27 cellular contexts compared by ENCODE assay signal in genomic region chr16:9798474-9798873, GRCh38.
"Had no signal": no experiment of that assay in that cellular context is flagged by ENCODE, and none has a peak within 500 bp of the region (broad histone marks: within the 10 kb centered on the region; RNA-seq: fewer than 3 reads in every experiment).

No MANE protein-coding gene starts in this region.

- H3K4me1 Mint-ChIP-seq: activated B cell treated with CpG ODN at 0.5 μM for 24 hours; activated CD4-positive, alpha-beta memory T cell treated with anti-CD3 and anti-CD28 coated beads, Interleukin-2, amount 10 ng/mL, durations not matched to agents 7 days and 5 days; activated CD4-positive, alpha-beta T cell treated with anti-CD3 and anti-CD28 coated beads for 36 hours; activated CD8-positive, alpha-beta memory T cell treated with anti-CD3 and anti-CD28 coated beads, Interleukin-2, amount 10 ng/mL, durations not matched to agents 7 days and 5 days; activated naive CD4-positive, alpha-beta T cell treated with anti-CD3 and anti-CD28 coated beads, Interleukin-2, amount 10 ng/mL, durations not matched to agents 7 days and 5 days; activated naive CD8-positive, alpha-beta T cell treated with anti-CD3 and anti-CD28 coated beads, Interleukin-2, amount 50 U/mL, for 24 hours; immature natural killer cell; mesothelial cell of epicardium; naive thymus-derived CD8-positive, alpha-beta T cell; neural progenitor cell; stimulated activated naive B cell treated with anti-CD40 and anti-IgM and Interleukin-4, amounts not matched to agents 10 μg/mL and 1 μg/mL and 100 μg/mL, for 72 hours had no signal

- H3K4me1 ChIP-seq: body of pancreas, left lung, neural progenitor cell, transverse colon, uterus had no signal

- H3K4me2 ChIP-seq: hepatocyte, neural progenitor cell had no signal

- H3K27me3 ChIP-seq: body of pancreas, cardiac muscle cell, hepatocyte, left lung, neural progenitor cell, sigmoid colon, transverse colon, uterus had no signal

- H3K4me3 Mint-ChIP-seq: activated B cell treated with CpG ODN at 0.5 μM for 24 hours; activated CD4-positive, alpha-beta memory T cell treated with anti-CD3 and anti-CD28 coated beads, Interleukin-2, amount 10 ng/mL, durations not matched to agents 7 days and 5 days; activated CD4-positive, alpha-beta T cell treated with anti-CD3 and anti-CD28 coated beads for 36 hours; activated CD8-positive, alpha-beta memory T cell treated with anti-CD3 and anti-CD28 coated beads, Interleukin-2, amount 10 ng/mL, durations not matched to agents 7 days and 5 days; activated naive CD4-positive, alpha-beta T cell treated with anti-CD3 and anti-CD28 coated beads, Interleukin-2, amount 10 ng/mL, durations not matched to agents 7 days and 5 days; activated naive CD8-positive, alpha-beta T cell treated with anti-CD3 and anti-CD28 coated beads, Interleukin-2, amount 50 U/mL, for 24 hours; immature natural killer cell; mesothelial cell of epicardium; naive thymus-derived CD8-positive, alpha-beta T cell; neural progenitor cell; stimulated activated naive B cell treated with anti-CD40 and anti-IgM and Interleukin-4, amounts not matched to agents 10 μg/mL and 1 μg/mL and 100 μg/mL, for 72 hours had no signal

- H3K27ac ChIP-seq: body of pancreas, cardiac muscle cell, hepatocyte, left lung, neural progenitor cell had no signal

- H3K27ac Mint-ChIP-seq: activated B cell treated with CpG ODN at 0.5 μM for 24 hours; activated CD4-positive, alpha-beta memory T cell treated with anti-CD3 and anti-CD28 coated beads, Interleukin-2, amount 10 ng/mL, durations not matched to agents 7 days and 5 days; activated CD4-positive, alpha-beta T cell treated with anti-CD3 and anti-CD28 coated beads for 36 hours; activated CD8-positive, alpha-beta memory T cell treated with anti-CD3 and anti-CD28 coated beads, Interleukin-2, amount 10 ng/mL, durations not matched to agents 7 days and 5 days; activated naive CD4-positive, alpha-beta T cell treated with anti-CD3 and anti-CD28 coated beads, Interleukin-2, amount 10 ng/mL, durations not matched to agents 7 days and 5 days; activated naive CD8-positive, alpha-beta T cell treated with anti-CD3 and anti-CD28 coated beads, Interleukin-2, amount 50 U/mL, for 24 hours; immature natural killer cell; mesothelial cell of epicardium; naive thymus-derived CD8-positive, alpha-beta T cell; neural progenitor cell; stimulated activated naive B cell treated with anti-CD40 and anti-IgM and Interleukin-4, amounts not matched to agents 10 μg/mL and 1 μg/mL and 100 μg/mL, for 72 hours had no signal

- DNase-seq: activated B cell treated with CpG ODN at 0.5 μM for 24 hours; activated CD4-positive, alpha-beta memory T cell treated with anti-CD3 and anti-CD28 coated beads, Interleukin-2, amount 10 ng/mL, durations not matched to agents 7 days and 5 days; activated CD4-positive, alpha-beta T cell treated with anti-CD3 and anti-CD28 coated beads for 36 hours; activated CD8-positive, alpha-beta memory T cell treated with anti-CD3 and anti-CD28 coated beads, Interleukin-2, amount 10 ng/mL, durations not matched to agents 7 days and 5 days; activated effector memory CD4-positive, alpha-beta T cell treated with anti-CD3 and anti-CD28 coated beads, Interleukin-2, amount 50 U/mL, for 16 hours; activated naive CD4-positive, alpha-beta T cell treated with anti-CD3 and anti-CD28 coated beads, Interleukin-2, amount 10 ng/mL, durations not matched to agents 7 days and 5 days; activated naive CD8-positive, alpha-beta T cell treated with anti-CD3 and anti-CD28 coated beads, Interleukin-2, amount 50 U/mL, for 24 hours; activated T-cell treated with anti-CD3 and anti-CD28 coated beads for 4 hours; anterior cingulate cortex; body of pancreas; erythroblast; immature natural killer cell; left lung; mammary epithelial cell; naive thymus-derived CD8-positive, alpha-beta T cell; posterior cingulate gyrus; sigmoid colon; stimulated activated CD4-positive, alpha-beta T cell treated with anti-CD3 and anti-CD28 coated beads, Interleukin-2, amount 100 ng/mL, for 48 hours; stimulated activated CD8-positive, alpha-beta memory T cell treated with anti-CD3 and anti-CD28 coated beads, Interleukin-4, amount 100 ng/mL, for 48 hours; stimulated activated naive B cell treated with anti-CD40 and anti-IgM and Interleukin-4, amounts not matched to agents 10 μg/mL and 1 μg/mL and 100 μg/mL, for 72 hours; T1000; transverse colon had no signal

- H3K36me3 Mint-ChIP-seq: activated CD8-positive, alpha-beta memory T cell treated with anti-CD3 and anti-CD28 coated beads, Interleukin-2, amount 10 ng/mL, durations not matched to agents 7 days and 5 days; activated naive CD4-positive, alpha-beta T cell treated with anti-CD3 and anti-CD28 coated beads, Interleukin-2, amount 10 ng/mL, durations not matched to agents 7 days and 5 days; immature natural killer cell; mesothelial cell of epicardium; naive thymus-derived CD8-positive, alpha-beta T cell; neural progenitor cell; stimulated activated naive B cell treated with anti-CD40 and anti-IgM and Interleukin-4, amounts not matched to agents 10 μg/mL and 1 μg/mL and 100 μg/mL, for 72 hours had no signal

- H3K9me3 Mint-ChIP-seq: immature natural killer cell, mesothelial cell of epicardium had no signal

- H3K27me3 Mint-ChIP-seq: activated CD4-positive, alpha-beta memory T cell treated with anti-CD3 and anti-CD28 coated beads, Interleukin-2, amount 10 ng/mL, durations not matched to agents 7 days and 5 days; activated CD4-positive, alpha-beta T cell treated with anti-CD3 and anti-CD28 coated beads for 36 hours; activated CD8-positive, alpha-beta memory T cell treated with anti-CD3 and anti-CD28 coated beads, Interleukin-2, amount 10 ng/mL, durations not matched to agents 7 days and 5 days; activated naive CD4-positive, alpha-beta T cell treated with anti-CD3 and anti-CD28 coated beads, Interleukin-2, amount 10 ng/mL, durations not matched to agents 7 days and 5 days; activated naive CD8-positive, alpha-beta T cell treated with anti-CD3 and anti-CD28 coated beads, Interleukin-2, amount 50 U/mL, for 24 hours had no signal

- ATAC-seq: activated CD4-positive, alpha-beta T cell treated with anti-CD3 and anti-CD28 coated beads for 36 hours; activated CD8-positive, alpha-beta memory T cell treated with anti-CD3 and anti-CD28 coated beads, Interleukin-2, amount 10 ng/mL, durations not matched to agents 7 days and 5 days; activated naive CD8-positive, alpha-beta T cell treated with anti-CD3 and anti-CD28 coated beads, Interleukin-2, amount 50 U/mL, for 24 hours; body of pancreas; left lung; naive thymus-derived CD8-positive, alpha-beta T cell; stimulated activated naive B cell treated with anti-CD40 and anti-IgM and Interleukin-4, amounts not matched to agents 10 μg/mL and 1 μg/mL and 100 μg/mL, for 72 hours had no signal

- H3K9me3 ChIP-seq: body of pancreas, sigmoid colon, transverse colon, uterus had no signal

- H3K4me3 ChIP-seq: body of pancreas, cardiac muscle cell, hepatocyte, left lung, neural progenitor cell, sigmoid colon, transverse colon, uterus had no signal
